ENCODE assay signal across 8 cellular contexts in the genomic region with DNA sequence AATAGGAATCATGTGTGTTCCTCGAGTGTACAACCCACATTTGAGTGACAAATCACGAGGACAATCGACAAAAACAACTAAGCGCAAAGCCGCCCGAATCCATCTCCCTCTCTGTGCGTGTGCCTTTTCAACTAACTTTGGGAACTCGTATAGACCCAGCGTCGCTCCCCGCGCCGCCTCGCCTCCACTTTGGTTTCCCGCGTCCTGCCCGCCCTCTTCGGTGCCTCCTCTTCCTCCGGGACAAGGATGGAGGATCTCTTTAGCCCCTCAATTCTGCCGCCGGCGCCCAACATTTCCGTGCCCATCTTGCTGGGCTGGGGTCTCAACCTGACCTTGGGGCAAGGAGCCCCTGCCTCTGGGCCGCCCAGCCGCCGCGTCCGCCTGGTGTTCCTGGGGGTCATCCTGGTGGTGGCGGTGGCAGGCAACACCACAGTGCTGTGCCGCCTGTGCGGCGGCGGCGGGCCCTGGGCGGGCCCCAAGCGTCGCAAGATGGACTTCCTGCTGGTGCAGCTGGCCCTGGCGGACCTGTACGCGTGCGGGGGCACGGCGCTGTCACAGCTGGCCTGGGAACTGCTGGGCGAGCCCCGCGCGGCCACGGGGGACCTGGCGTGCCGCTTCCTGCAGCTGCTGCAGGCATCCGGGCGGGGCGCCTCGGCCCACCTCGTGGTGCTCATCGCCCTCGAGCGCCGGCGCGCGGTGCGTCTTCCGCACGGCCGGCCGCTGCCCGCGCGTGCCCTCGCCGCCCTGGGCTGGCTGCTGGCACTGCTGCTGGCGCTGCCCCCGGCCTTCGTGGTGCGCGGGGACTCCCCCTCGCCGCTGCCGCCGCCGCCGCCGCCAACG. TPM values are rescaled to one million over a fixed set of nuclear protein-coding genes. Genes with fewer than 3 reads are reported as not detected.
DNase-seq lines count a peak whose midpoint lies in the region; ATAC-seq and TF ChIP-seq lines count a peak whose summit lies in the region.

A gene (plus strand): TSS at position 58 of the 840 bp plus-strand sequence. CDS start 189 bp downstream, at position 247.

- peak within 1 kb of the TSS; percentile 87 to 91 for H3K27ac Mint-ChIP-seq in T-cell

- H3K4me1 Mint-ChIP-seq in T-cell, result peaks cover 60 to 74% (median 70%) of the 10 kb centered on the region in 3 donors

- H3K27me3 Mint-ChIP-seq in T-cell, result no peaks in the 10 kb centered on the region

- CTCF ChIA-PET in T-cell (lab: Charles Lee), result interaction anchor here in 1 of 2 donors (0.7 kb wide), 1 partner anchor 1399 kb away, joined by 4 read pairs; no protein-coding TSS in a partner anchor

- H3K4me1 ChIP-seq in ascending aorta, result peaks cover 3 to 8% of the 10 kb centered on the region in 2 donors

- POLR2A ChIA-PET in T-cell (lab: Charles Lee), result no interaction called here

- TF ChIP-seq CTCF in ascending aorta (IDR thresholded peaks at IDR 0.05), result peak in 1 of 3 experiments; percentile 6

- H3K27me3 ChIP-seq in ascending aorta, result no peaks in the 10 kb centered on the region

- H3K36me3 ChIP-seq in ascending aorta, result no peaks in the 10 kb centered on the region

- no peaks in the 10 kb centered on the region for H3K36me3 Mint-ChIP-seq in T-cell

- intact Hi-C loops in ascending aorta (cut with DNase I), result loop anchor here (2.0 kb wide), 1 partner anchor 27 kb away; a partner anchor contains a TSS

- peak; percentile 45 for DNase-seq in DMS 273 treated with DMSO at 0.1 percent for 48 hours (lab: John Stamatoyannopoulos, UW)
- DNase-seq in T-cell, result peak in 33 of 34 experiments; percentile 20 to 69 (median 46)
- peak in 1 of 2 donors; percentile 74 for DNase-seq in ascending aorta (ENCODE audit: low spot score in 2 of 2)
- DNase-seq in iPS-NIHi11 (ENCODE audit: low spot score), result peak; percentile 10
- DNase-seq in stimulated activated CD4-positive, alpha-beta T cell treated with anti-CD3 and anti-CD28 coated beads, Interleukin-12 subunit alpha, Interleukin-12 subunit beta, amount 100 ng/mL, for 4 hours, result peak; percentile 58
- no peak for DNase-seq in midbrain (lab: John Stamatoyannopoulos, UW)

- ATAC-seq in GM19452 (IDR thresholded peaks at IDR 0.05; ENCODE audit: unreplicated experiment) (peak; percentile 65), HG03571 (IDR thresholded peaks at IDR 0.05; ENCODE audit: unreplicated experiment) (peak; percentile 67), T-cell (replicated peaks in 1 of 4) (peak; percentile 68 to 80 (median 76))

- no peak within 1 kb of the TSS for H3K27ac ChIP-seq in ascending aorta

- H3K4me3 ChIP-seq in ascending aorta, result peak within 1 kb of the TSS; percentile 71 to 73

- no peaks in the 10 kb centered on the region for H3K9me3 Mint-ChIP-seq in T-cell

- peak within 1 kb of the TSS; percentile 84 to 89 (median 85) for H3K4me3 Mint-ChIP-seq in T-cell

- no peaks in the 10 kb centered on the region for H3K9me3 ChIP-seq in ascending aorta

RNA-seq across cellular contexts. Expression of the gene that starts here (rescaled TPM):
- total RNA-seq in T-cell (1 to 10 TPM; 1.2 to 2.2 (median 1.6) TPM), ascending aorta (9.6 TPM)
